10 cellular contexts compared by ENCODE assay signal in the genomic region with DNA sequence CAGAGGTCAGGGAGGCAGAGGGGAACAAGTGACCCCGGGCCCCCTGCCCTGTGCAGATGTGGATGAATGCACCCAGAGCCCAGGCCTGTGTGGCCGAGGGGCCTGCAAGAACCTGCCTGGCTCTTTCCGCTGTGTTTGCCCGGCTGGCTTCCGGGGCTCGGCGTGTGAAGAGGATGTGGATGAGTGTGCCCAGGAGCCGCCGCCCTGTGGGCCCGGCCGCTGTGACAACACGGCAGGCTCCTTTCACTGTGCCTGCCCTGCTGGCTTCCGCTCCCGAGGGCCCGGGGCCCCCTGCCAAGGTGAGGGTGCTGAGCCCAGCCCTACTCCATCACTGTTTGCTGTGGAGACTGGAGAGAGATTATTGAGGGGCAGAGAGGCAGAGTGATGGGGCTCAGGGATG. TPM values are rescaled to one million over a fixed set of nuclear protein-coding genes. Genes with fewer than 3 reads are reported as not detected.
A peak's percentile ranks its signal among the peaks of the same experiment; 100 is the strongest.
DNase-seq lines count a peak whose midpoint lies in the region; ATAC-seq and TF ChIP-seq lines count a peak whose summit lies in the region.
"Had no signal": no experiment of that assay in that cellular context is flagged by ENCODE, and none has a peak within 500 bp of the region (broad histone marks: within the 10 kb centered on the region; RNA-seq: fewer than 3 reads in every experiment).

No MANE protein-coding gene starts in this region.

- no peaks in the 10 kb centered on the region for H3K27me3 ChIP-seq in naive thymus-derived CD4-positive, alpha-beta T cell (ENCODE audit: control insufficient read depth in 2 of 2, insufficient read depth in 2 of 2, low read length in 2 of 2)

- in situ Hi-C loops in GM13977 (cut with MboI; ENCODE audit: low pct_unique_long_range_greater_than_20kb, low sequenced_read_pairs, unreplicated experiment) = loop anchor here (25.0 kb wide), 1 partner anchor 299 kb away; no protein-coding TSS in a partner anchor

- no peak overlapping the region for H3K4me3 ChIP-seq in naive thymus-derived CD4-positive, alpha-beta T cell (ENCODE audit: low read length)

- H3K4me3 Mint-ChIP-seq in MCF 10A (ENCODE audit: unreplicated experiment) (peak overlapping the region; percentile 74), osteocyte (ENCODE audit: unreplicated experiment) (no peak overlapping the region)
- peak overlapping the region; percentile 75 to 92 (median 86) for H3K4me3 Mint-ChIP-seq in naive thymus-derived CD4-positive, alpha-beta T cell

- no peaks in the 10 kb centered on the region for H3K9me3 ChIP-seq in naive thymus-derived CD4-positive, alpha-beta T cell (ENCODE audit: control insufficient read depth in 2 of 3, low read length in 3 of 3)

- ATAC-seq in naive thymus-derived CD4-positive, alpha-beta T cell = no peak
- no peak for ATAC-seq in GM18519 (IDR thresholded peaks at IDR 0.05; ENCODE audit: low FRiP score, unreplicated experiment)

- H3K36me3 ChIP-seq in naive thymus-derived CD4-positive, alpha-beta T cell (ENCODE audit: control insufficient read depth in 2 of 3, insufficient read depth in 3 of 3, low read length in 3 of 3) = no peaks in the 10 kb centered on the region

- peaks cover 31 to 45% of the 10 kb centered on the region in 2 donors for H3K4me1 ChIP-seq in naive thymus-derived CD4-positive, alpha-beta T cell (ENCODE audit: control insufficient read depth in 2 of 2, insufficient read depth in 2 of 2, low read length in 2 of 2)

- H3K36me3 Mint-ChIP-seq in MCF 10A (ENCODE audit: insufficient read depth, unreplicated experiment) (peaks cover 17% of the 10 kb centered on the region), osteocyte (ENCODE audit: unreplicated experiment) (no peaks in the 10 kb centered on the region)
- peaks cover 0 to 2% (median 0%) of the 10 kb centered on the region in 5 donors for H3K36me3 Mint-ChIP-seq in naive thymus-derived CD4-positive, alpha-beta T cell

- POLR2A ChIA-PET in MCF 10A (lab: Yijun Ruan, JAX) = interaction anchor here (1.6 kb wide), 2 partner anchors 20 to 23 kb away, joined by 8 to 9 read pairs; no protein-coding TSS in a partner anchor
- POLR2A ChIA-PET in naive thymus-derived CD4-positive, alpha-beta T cell (lab: Charles Lee) = interaction anchor here (1.0 to 1.8 kb wide), 3 partner anchors 24 to 191 kb away, joined by 3 to 19 read pairs (median 3); a partner anchor contains a TSS

- H3K27me3 Mint-ChIP-seq in MCF 10A (ENCODE audit: insufficient read depth, unreplicated experiment) (no peaks in the 10 kb centered on the region), osteocyte (ENCODE audit: unreplicated experiment) (peaks cover 4% of the 10 kb centered on the region)
- peaks cover 0 to 8% (median 0%) of the 10 kb centered on the region in 5 donors for H3K27me3 Mint-ChIP-seq in naive thymus-derived CD4-positive, alpha-beta T cell

- H3K9me3 Mint-ChIP-seq in MCF 10A (ENCODE audit: unreplicated experiment) (no peaks in the 10 kb centered on the region), osteocyte (ENCODE audit: unreplicated experiment) (no peaks in the 10 kb centered on the region)
- peaks cover 0 to 2% (median 0%) of the 10 kb centered on the region in 11 donors for H3K9me3 Mint-ChIP-seq in naive thymus-derived CD4-positive, alpha-beta T cell

- CTCF ChIA-PET in MCF 10A (lab: Yijun Ruan, JAX) = interaction anchor here (1.2 to 1.6 kb wide), 2 partner anchors 24 to 82 kb away, joined by 3 to 7 read pairs; no protein-coding TSS in a partner anchor
- CTCF ChIA-PET in naive thymus-derived CD4-positive, alpha-beta T cell (lab: Charles Lee) = interaction anchor here (1.1 kb wide), 1 partner anchor 25 kb away, joined by 4 read pairs; no protein-coding TSS in a partner anchor

- H3K27ac Mint-ChIP-seq in MCF 10A (ENCODE audit: low read depth, unreplicated experiment) = peak overlapping the region; percentile 39
- peak overlapping the region; percentile 89 to 100 (median 92) for H3K27ac Mint-ChIP-seq in naive thymus-derived CD4-positive, alpha-beta T cell
- H3K27ac Mint-ChIP-seq in osteocyte (ENCODE audit: unreplicated experiment) = no peak overlapping the region

- BruUV-seq in MCF 10A (replicated peaks; lab: Mats Ljungman, UMichigan) = no TSS peak

- peak overlapping the region; percentile 71; the same call in 1 of the 2 replicates for H3K27ac ChIP-seq in C4-2B
- peak overlapping the region; percentile 74 for H3K27ac ChIP-seq in naive thymus-derived CD4-positive, alpha-beta T cell (ENCODE audit: low read depth, low read length)

- TF ChIP-seq CTCF in C4-2B (conservative IDR thresholded peaks at IDR 0.05) (no peak), MCF 10A (IDR thresholded peaks at IDR 0.05; ENCODE audit: unreplicated experiment) (no peak), osteocyte (IDR thresholded peaks at IDR 0.05) (no peak), GM13977 (IDR thresholded peaks at IDR 0.05; ENCODE audit: extremely low read depth, insufficient read depth, missing control alignments) (no peak)

- intact Hi-C loops in MCF 10A (cut with micrococcal nuclease) = no loop called here
- intact Hi-C loops in naive thymus-derived CD4-positive, alpha-beta T cell (cut with micrococcal nuclease) = loop anchor here (2.0 to 5.0 kb wide), 7 partner anchors 144 to 1070 kb away; a partner anchor contains a TSS

- peak; percentile 33 for DNase-seq in NCI-H510A (lab: John Stamatoyannopoulos, UW)
- peak; percentile 43 for DNase-seq in MCF 10A (ENCODE audit: unreplicated experiment)
- DNase-seq in naive thymus-derived CD4-positive, alpha-beta T cell = no peak
- no peak for DNase-seq in osteocyte (ENCODE audit: extremely low spot score, unreplicated experiment)
- no peak for DNase-seq in UCSD-AML1 (lab: John Stamatoyannopoulos, UW; ENCODE audit: unreplicated experiment)
- DNase-seq in GM13977 (ENCODE audit: low spot score) = no peak
- DNase-seq: kidney glomerular epithelial cell, NCI-H1694 treated with DMSO at 0.1 percent for 48 hours had no signal

- H3K4me1 Mint-ChIP-seq in MCF 10A (ENCODE audit: insufficient read depth, unreplicated experiment) (peaks cover 42% of the 10 kb centered on the region), osteocyte (ENCODE audit: unreplicated experiment) (peaks cover 34% of the 10 kb centered on the region)
- H3K4me1 Mint-ChIP-seq in naive thymus-derived CD4-positive, alpha-beta T cell = peaks cover 33 to 79% (median 60%) of the 10 kb centered on the region in 7 donors

RNA-seq across cellular contexts. Expression of a gene that starts 9.9 kb away (rescaled TPM):
- total RNA-seq in MCF 10A (2022) = 76.4 and 103 TPM in 2 replicates
- 100 to 1,000 TPM in 4 of 5 experiments, 10 to 100 TPM in 1; 62.4 to 116 (median 111) TPM for total RNA-seq in naive thymus-derived CD4-positive, alpha-beta T cell
- polyA plus RNA-seq in naive thymus-derived CD4-positive, alpha-beta T cell = 10 to 100 TPM; 21.8 to 41.4 TPM
- 85.9 and 93.6 TPM in 2 replicates for total RNA-seq in osteocyte

RNA-seq across cellular contexts. Expression of a gene that starts 34.4 kb away (rescaled TPM):
- total RNA-seq in MCF 10A (2022) (41.5 and 44.0 TPM in 2 replicates), osteocyte (53.3 and 53.8 TPM in 2 replicates)
- 100 to 1,000 TPM in 4 of 5 experiments, 10 to 100 TPM in 1; 98.4 to 218 (median 139) TPM for total RNA-seq in naive thymus-derived CD4-positive, alpha-beta T cell
- 100 to 1,000 TPM in 1 of 2 donors, 10 to 100 TPM in 1; 92.8 to 140 TPM for polyA plus RNA-seq in naive thymus-derived CD4-positive, alpha-beta T cell

Comparison
In these comparisons a context has a peak if more than half of its experiments do, and no peak if none do; other contexts are left out.
1. DNase-seq: peak in NCI-H510A (single experiment) and MCF 10A (single experiment); none in naive thymus-derived CD4-positive, alpha-beta T cell (0 of 9), osteocyte (single experiment), UCSD-AML1 (single experiment) and GM13977 (single experiment).